ENCODE assay signal across 9 cellular contexts in genomic region chr12:28253175-28253641, GRCh38.
DNase-seq lines count a peak whose midpoint lies in the region; ATAC-seq and TF ChIP-seq lines count a peak whose summit lies in the region.
"Had no signal": no experiment of that assay in that cellular context is flagged by ENCODE, and none has a peak within 500 bp of the region (broad histone marks: within the 10 kb centered on the region; RNA-seq: fewer than 3 reads in every experiment).

No MANE protein-coding gene starts in this region.

- H3F3A ChIP-seq in smooth muscle cell (ENCODE audit: low read depth): no peaks in the 10 kb centered on the region

- H3K27me3 ChIP-seq in smooth muscle cell (ENCODE audit: low read depth) (no peaks in the 10 kb centered on the region), aorta (ENCODE audit: control insufficient read depth in 1 of 2, insufficient read depth in 2 of 2, low read length in 1 of 2) (no peaks in the 10 kb centered on the region)

- H3K4me2 ChIP-seq in smooth muscle cell: no peak overlapping the region

- no peaks in the 10 kb centered on the region for H3K27me3 Mint-ChIP-seq in T-helper 1 cell treated with Interleukin-12 subunit alpha and Interleukin-12 subunit beta and Interleukin-4 antibody, amounts not matched to agents 30 μg/mL and 1 μg/mL, for 36 hours (ENCODE audit: low read depth)
- H3K27me3 Mint-ChIP-seq: brain had no signal

- H3K9me3 Mint-ChIP-seq in T-helper 1 cell treated with Interleukin-12 subunit alpha and Interleukin-12 subunit beta and Interleukin-4 antibody, amounts not matched to agents 30 μg/mL and 1 μg/mL, for 36 hours: no peaks in the 10 kb centered on the region

- intact Hi-C loops in aorta (cut with DNase I): no loop called here

- H3K36me3 ChIP-seq in smooth muscle cell (ENCODE audit: low read depth): no peaks in the 10 kb centered on the region
- no peaks in the 10 kb centered on the region for H3K36me3 ChIP-seq in aorta (ENCODE audit: control insufficient read depth in 1 of 2, insufficient read depth in 2 of 2, low read length in 1 of 2)

- H3K79me2 ChIP-seq in smooth muscle cell (ENCODE audit: low read depth): peaks cover 12% of the 10 kb centered on the region

- peaks cover 37% of the 10 kb centered on the region for H3K4me1 Mint-ChIP-seq in T-helper 1 cell treated with Interleukin-12 subunit alpha and Interleukin-12 subunit beta and Interleukin-4 antibody, amounts not matched to agents 30 μg/mL and 1 μg/mL, for 36 hours (ENCODE audit: low read depth)

- WGBS in smooth muscle cell (ENCODE audit: low lambda C conversion rate): 70% methylated on average over 3 of the region's 3 CpGs
- 80 to 84% methylated on average over 3 of the region's 3 CpGs for WGBS in aorta, 2 donors

- H3K36me3 Mint-ChIP-seq in T-helper 1 cell treated with Interleukin-12 subunit alpha and Interleukin-12 subunit beta and Interleukin-4 antibody, amounts not matched to agents 30 μg/mL and 1 μg/mL, for 36 hours (ENCODE audit: low read depth): peaks cover 4% of the 10 kb centered on the region
- H3K36me3 Mint-ChIP-seq: brain had no signal

- peak overlapping the region; percentile 94 for H3K27ac Mint-ChIP-seq in T-helper 1 cell treated with Interleukin-12 subunit alpha and Interleukin-12 subunit beta and Interleukin-4 antibody, amounts not matched to agents 30 μg/mL and 1 μg/mL, for 36 hours
- H3K27ac Mint-ChIP-seq: brain had no signal

- TF ChIP-seq CTCF in GM10266 (IDR thresholded peaks at IDR 0.05; ENCODE audit: control insufficient read depth, insufficient read depth, low read depth, missing control alignments) (no peak), epithelial cell of esophagus (IDR thresholded peaks at IDR 0.05; ENCODE audit: insufficient read depth, low read depth, low read length, missing control alignments) (no peak), smooth muscle cell (IDR thresholded peaks at IDR 0.05; ENCODE audit: borderline replicate concordance, insufficient read depth, poor library complexity, severe bottlenecking) (no peak)

- H3K4me1 ChIP-seq in smooth muscle cell (ENCODE audit: low read depth): peaks cover 12% of the 10 kb centered on the region
- H3K4me1 ChIP-seq in aorta (ENCODE audit: control insufficient read depth in 1 of 2, insufficient read depth in 2 of 2, low read length in 2 of 2): no peaks in the 10 kb centered on the region

- no peak for ATAC-seq in aorta (ENCODE audit: low FRiP score)

- H2AFZ ChIP-seq in smooth muscle cell (ENCODE audit: low read depth): no peak overlapping the region

- no peaks in the 10 kb centered on the region for H3K9me3 ChIP-seq in smooth muscle cell (replicated peaks; ENCODE audit: low read depth)
- H3K9me3 ChIP-seq in aorta (ENCODE audit: control insufficient read depth, low read length): no peaks in the 10 kb centered on the region

- H3K27ac ChIP-seq in smooth muscle cell (ENCODE audit: low read depth) (no peak overlapping the region), aorta (ENCODE audit: low read depth in 1 of 2, low read length in 2 of 2) (no peak overlapping the region)

- H3K4me3 Mint-ChIP-seq in T-helper 1 cell treated with Interleukin-12 subunit alpha and Interleukin-12 subunit beta and Interleukin-4 antibody, amounts not matched to agents 30 μg/mL and 1 μg/mL, for 36 hours: peak overlapping the region; percentile 81
- H3K4me3 Mint-ChIP-seq: brain had no signal

- no peaks in the 10 kb centered on the region for H4K20me1 ChIP-seq in smooth muscle cell (ENCODE audit: low read depth)

- H3K4me3 ChIP-seq in epithelial cell of esophagus (ENCODE audit: low read length) (no peak overlapping the region), smooth muscle cell (no peak overlapping the region), aorta (ENCODE audit: low read length in 2 of 2) (no peak overlapping the region)

- no peak overlapping the region for H3K9ac ChIP-seq in smooth muscle cell (ENCODE audit: low read depth)

- DNase-seq in GM10266 (ENCODE audit: extremely low spot score): peak; percentile 17
- DNase-seq in HCEC 1CT: peak; percentile 21
- peak; percentile 30 for DNase-seq in epithelial cell of esophagus (ENCODE audit: low read depth)
- no peak for DNase-seq in T-helper 9 cell
- DNase-seq in dermis blood vessel endothelial cell: no peak
- no peak for DNase-seq in smooth muscle cell (lab: John Stamatoyannopoulos, UW; ENCODE audit: unreplicated experiment)
- no peak for DNase-seq in aorta

Comparison
In these comparisons a context has a peak if more than half of its experiments do, and no peak if none do; other contexts are left out.
1. DNase-seq: peak in GM10266 (single experiment), HCEC 1CT (single experiment) and epithelial cell of esophagus (single experiment); none in T-helper 9 cell (single experiment), dermis blood vessel endothelial cell (single experiment), smooth muscle cell (single experiment) and aorta (0 of 2).